22 cellular contexts compared by ENCODE assay signal in genomic region chr19:32891609-32892008, GRCh38.
DNase-seq lines count a peak whose midpoint lies in the region; ATAC-seq and TF ChIP-seq lines count a peak whose summit lies in the region.
"Had no signal": no experiment of that assay in that cellular context is flagged by ENCODE, and none has a peak within 500 bp of the region (broad histone marks: within the 10 kb centered on the region; RNA-seq: fewer than 3 reads in every experiment).

No MANE protein-coding gene starts in this region.

- POLR2A ChIA-PET in HEK293 (lab: Yijun Ruan, JAX), result no interaction called here

- H3K4me3 ChIP-seq in HEK293 (ENCODE audit: low read depth, low read length), result no peak overlapping the region
- H3K4me3 ChIP-seq: A549; BLaER1 treated with 17β-estradiol and CSF1 and Interleukin-3, amounts not matched to agents 10 nM and 100 nM; GM12878; HAP-1 had no signal

- H3K36me3 ChIP-seq in HEK293 (ENCODE audit: control insufficient read depth in 2 of 2, insufficient read depth in 1 of 2, low read length in 2 of 2), result peaks cover 4 to 33% of the 10 kb centered on the region in 2 experiments
- H3K36me3 ChIP-seq: BE2C, HAP-1 had no signal

- peaks cover 7% of the 10 kb centered on the region; the same call in 1 of the 2 replicates for H3K9me3 ChIP-seq in HEK293 (ENCODE audit: control insufficient read depth, insufficient read depth, low read depth, low read length)
- H3K9me3 ChIP-seq: BE2C had no signal

- ATAC-seq in GM19395 (IDR thresholded peaks at IDR 0.05; ENCODE audit: unreplicated experiment) (no peak), HG03139 (IDR thresholded peaks at IDR 0.05; ENCODE audit: unreplicated experiment) (no peak)
- ATAC-seq: A549, GM12878 had no signal

- TF ChIP-seq CTCF in HEK293 (tag by site-specific recombination; IDR thresholded peaks at IDR 0.05) (no peak), GM20000 (IDR thresholded peaks at IDR 0.05; ENCODE audit: extremely low read depth, missing control alignments) (no peak)

- H3K27ac ChIP-seq in HEK293 (ENCODE audit: extremely low read depth, low read depth, low read length), result no peak overlapping the region
- H3K27ac ChIP-seq: A549; BLaER1 treated with 17β-estradiol and CSF1 and Interleukin-3, amounts not matched to agents 10 nM and 100 nM had no signal

- DNase-seq in NCI-H2227 (lab: John Stamatoyannopoulos, UW; ENCODE audit: unreplicated experiment) (peak; percentile 52), NCI-H2227 treated with DMSO at 0.1 percent for 48 hours (lab: John Stamatoyannopoulos, UW) (no peak), OCI-M1 (lab: John Stamatoyannopoulos, UW) (peak; percentile 15), GM20000 (ENCODE audit: low spot score) (no peak)
- DNase-seq: 8988T; ACHN; AML-193; BE2C; Calu3; CD4-positive, alpha-beta T cell; CD8-positive, alpha-beta memory T cell; DMS79; EL; GDM1; GOT3 had no signal

- CTCF ChIA-PET in HEK293 (lab: Yijun Ruan, JAX), result interaction anchor here (0.6 to 0.9 kb wide), 4 partner anchors 10 to 307 kb away, joined by 3 to 6 read pairs (median 4); no protein-coding TSS in a partner anchor

- H3K4me1 ChIP-seq in HEK293 (ENCODE audit: control insufficient read depth, insufficient read depth, low read length), result peaks cover 6% of the 10 kb centered on the region; the same call in 1 of the 2 replicates
- H3K4me1 ChIP-seq: A549, BE2C, HAP-1 had no signal

TF ChIP-seq in HEK293, 187 proteins besides CTCF, POLR2A, EP300 and RAD21:
- TF ChIP-seq ZXDB (tag by site-specific recombination; IDR thresholded peaks at IDR 0.05) (peak; percentile 27; the same call in 1 of the 2 replicates), ZNF596 (tag by site-specific recombination; IDR thresholded peaks at IDR 0.05) (peak; percentile 89), ZNF280D (tag by site-specific recombination; IDR thresholded peaks at IDR 0.05) (peak; percentile 80; the same call in 1 of the 2 replicates), ZNF518A (tag by site-specific recombination; conservative IDR thresholded peaks at IDR 0.05; ENCODE audit: low read depth) (0 out of 2 replicates have a peak, but pooled peaks have one; percentile 28), ZBTB26 (tag by site-specific recombination; optimal IDR thresholded peaks at IDR 0.05) (no peak), SETDB1 (IDR thresholded peaks at IDR 0.05; ENCODE audit: insufficient read length, low read length) (peak; percentile 17), ZNF777 (tag by site-specific recombination; IDR thresholded peaks at IDR 0.05; ENCODE audit: borderline replicate concordance) (no peak), SP3 (tag by site-specific recombination; IDR thresholded peaks at IDR 0.05) (no peak), ZNF560 (tag by site-specific recombination; IDR thresholded peaks at IDR 0.05; ENCODE audit: borderline replicate concordance) (no peak), ZNF37A (tag by site-specific recombination; IDR thresholded peaks at IDR 0.05) (no peak), ZNF776 (tag by site-specific recombination; IDR thresholded peaks at IDR 0.05; ENCODE audit: borderline replicate concordance) (no peak), ZNF202 (tag by site-specific recombination; IDR thresholded peaks at IDR 0.05; ENCODE audit: borderline replicate concordance) (no peak), KLF16 (tag by site-specific recombination; IDR thresholded peaks at IDR 0.05) (no peak)

Comparison
In these comparisons a context has a peak if more than half of its experiments do, and no peak if none do; other contexts are left out.
1. DNase-seq: peak in NCI-H2227 (single experiment) and OCI-M1 (single experiment); none in NCI-H2227 treated with DMSO at 0.1 percent for 48 hours (single experiment) and GM20000 (single experiment).